28 cellular contexts compared by ENCODE assay signal in the genomic region with DNA sequence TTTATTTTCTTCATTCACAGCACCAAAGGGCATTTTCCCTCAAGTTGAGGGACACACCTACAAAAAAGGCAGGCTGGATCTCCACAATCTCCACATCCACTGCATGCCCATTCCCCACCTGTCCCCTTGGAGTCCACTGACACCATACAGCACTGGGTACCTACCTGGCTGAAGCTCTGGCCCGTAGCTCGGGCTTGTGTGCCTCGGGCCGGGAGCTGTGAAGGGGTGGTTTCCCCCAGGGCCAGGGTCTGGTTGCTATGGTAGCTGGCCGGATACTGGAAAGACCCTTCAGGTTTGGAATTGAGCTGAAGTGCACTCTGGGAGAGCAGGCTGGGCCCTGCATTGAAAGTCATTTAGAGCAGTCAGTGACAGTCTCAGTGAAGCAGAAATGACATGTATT.
"Had no signal": no experiment of that assay in that cellular context is flagged by ENCODE, and none has a peak within 500 bp of the region (broad histone marks: within the 10 kb centered on the region; RNA-seq: fewer than 3 reads in every experiment).

No MANE protein-coding gene starts in this region.

- H2AFZ ChIP-seq: parathyroid adenoma had no signal

- H3K4me1 ChIP-seq: colonic mucosa, esophagus muscularis mucosa, foreskin keratinocyte, parathyroid adenoma, suprapubic skin, transverse colon had no signal

- H3K4me3 ChIP-seq: colonic mucosa, esophagus muscularis mucosa, lung, right atrium auricular region, smooth muscle cell, suprapubic skin, transverse colon had no signal

- H3K9me3 Mint-ChIP-seq: dendritic cell treated with granulocyte-macrophage colony-stimulating factor and Interleukin-4, amounts not matched to agents 40 ng/mL and 50 ng/mL, for 4 days; endodermal cell; memory B cell; natural killer cell; stimulated activated naive CD8-positive, alpha-beta T cell treated with anti-CD3 and anti-CD28 coated beads, Interleukin-15, amount 100 ng/mL, for 72 hours had no signal

- FAIRE-seq: keratinocyte had no signal

- DNase-seq: colonic mucosa; effector CD8-positive, alpha-beta T cell; endodermal cell; foreskin keratinocyte; hypothalamus; immature natural killer cell; natural killer cell; stimulated activated CD4-positive, alpha-beta T cell treated with anti-CD3 and anti-CD28 coated beads, Interleukin-12 subunit alpha, Interleukin-12 subunit beta, amount 100 ng/mL, for 4 hours; stimulated activated CD4-positive, alpha-beta T cell treated with anti-CD3 and anti-CD28 coated beads, Interleukin-1b, Interleukin-23, amount 100 ng/mL, for 48 hours; stimulated activated CD4-positive, alpha-beta T cell treated with anti-CD3 and anti-CD28 coated beads, Interleukin-4, amount 100 ng/mL, for 1 hour; stimulated activated CD8-positive, alpha-beta memory T cell treated with anti-CD3 and anti-CD28 coated beads, Interleukin-4, amount 100 ng/mL, for 48 hours; stimulated activated naive CD4-positive, alpha-beta T cell; stimulated activated naive CD8-positive, alpha-beta T cell treated with anti-CD3 and anti-CD28 coated beads, Interleukin-15, amount 100 ng/mL, for 72 hours; transverse colon had no signal

- H3K79me2 ChIP-seq: parathyroid adenoma had no signal

- H3K36me3 Mint-ChIP-seq: immature natural killer cell, memory B cell, natural killer cell had no signal

- H3K27ac Mint-ChIP-seq: dendritic cell treated with granulocyte-macrophage colony-stimulating factor and Interleukin-4, amounts not matched to agents 40 ng/mL and 50 ng/mL, for 4 days; endodermal cell; immature natural killer cell; memory B cell; natural killer cell; progenitor cell of endocrine pancreas; stimulated activated naive CD8-positive, alpha-beta T cell treated with anti-CD3 and anti-CD28 coated beads, Interleukin-15, amount 100 ng/mL, for 72 hours had no signal

- H3K27ac ChIP-seq: colonic mucosa, epithelial cell of prostate, esophagus muscularis mucosa, foreskin keratinocyte, parathyroid adenoma, right atrium auricular region, suprapubic skin, transverse colon had no signal

- ATAC-seq: foreskin keratinocyte; left lobe of liver; natural killer cell; sciatic nerve; stimulated activated naive CD8-positive, alpha-beta T cell treated with anti-CD3 and anti-CD28 coated beads, Interleukin-15, amount 100 ng/mL, for 72 hours had no signal

- H3K36me3 ChIP-seq: colonic mucosa, esophagus muscularis mucosa, right atrium auricular region, suprapubic skin, transverse colon had no signal

- H3K27me3 Mint-ChIP-seq: progenitor cell of endocrine pancreas; stimulated activated naive CD8-positive, alpha-beta T cell treated with anti-CD3 and anti-CD28 coated beads, Interleukin-15, amount 100 ng/mL, for 72 hours had no signal

- H3K27me3 ChIP-seq: colonic mucosa, esophagus muscularis mucosa, foreskin keratinocyte, right atrium auricular region, suprapubic skin, transverse colon had no signal

- H3K4me3 Mint-ChIP-seq: dendritic cell treated with granulocyte-macrophage colony-stimulating factor and Interleukin-4, amounts not matched to agents 40 ng/mL and 50 ng/mL, for 4 days; endodermal cell; immature natural killer cell; memory B cell; natural killer cell; neural crest cell; stimulated activated naive CD8-positive, alpha-beta T cell treated with anti-CD3 and anti-CD28 coated beads, Interleukin-15, amount 100 ng/mL, for 72 hours had no signal

- H3K4me1 Mint-ChIP-seq: endodermal cell; immature natural killer cell; memory B cell; natural killer cell; stimulated activated naive CD8-positive, alpha-beta T cell treated with anti-CD3 and anti-CD28 coated beads, Interleukin-15, amount 100 ng/mL, for 72 hours had no signal

- H3K4me2 ChIP-seq: smooth muscle cell had no signal
